Comparison of ENCODE assay signal across 12 cellular contexts in genomic region chr2:240925576-240926515, GRCh38. TPM values are rescaled to one million over a fixed set of nuclear protein-coding genes. Genes with fewer than 3 reads are reported as not detected.
A peak's percentile ranks its signal among the peaks of the same experiment; 100 is the strongest.
DNase-seq lines count a peak whose midpoint lies in the region; ATAC-seq, FAIRE-seq and TF ChIP-seq lines count a peak whose summit lies in the region.
"Had no signal": no experiment of that assay in that cellular context is flagged by ENCODE, and none has a peak within 500 bp of the region (broad histone marks: within the 10 kb centered on the region; RNA-seq: fewer than 3 reads in every experiment).

No MANE protein-coding gene starts in this region.

- POLR2A ChIA-PET in activated CD4-positive, alpha-beta memory T cell treated with anti-CD3 and anti-CD28 coated beads for 36 hours (lab: Charles Lee), result no interaction called here

- H3K27me3 ChIP-seq in GM23338 (ENCODE audit: insufficient read depth), result no peaks in the 10 kb centered on the region
- no peaks in the 10 kb centered on the region for H3K27me3 ChIP-seq in sigmoid colon

- intact Hi-C loops in activated CD4-positive, alpha-beta memory T cell treated with anti-CD3 and anti-CD28 coated beads for 36 hours (cut with micrococcal nuclease), result no loop called here
- intact Hi-C loops in sigmoid colon (cut with DNase I), result no loop called here

- no peak for FAIRE-seq in GM19239 (lab: Jason Lieb, UNC)
- FAIRE-seq in HTR-8/SVneo (lab: Jason Lieb, UNC), result no peak

- TF ChIP-seq EP300 in sigmoid colon (IDR thresholded peaks at IDR 0.05), result no peak

- no peaks in the 10 kb centered on the region for H3F3A ChIP-seq in GM23338 (replicated peaks; ENCODE audit: low read depth)

- H3K27ac Mint-ChIP-seq in GM23338, result no peak overlapping the region
- no peak overlapping the region for H3K27ac Mint-ChIP-seq in activated CD4-positive, alpha-beta memory T cell treated with anti-CD3 and anti-CD28 coated beads for 36 hours
- H3K27ac Mint-ChIP-seq: memory B cell had no signal

- ATAC-seq in GM23338, result peak; percentile 45
- ATAC-seq: PC-3 had no signal

- H4K20me1 ChIP-seq in GM23338 (replicated peaks; ENCODE audit: insufficient read depth), result no peaks in the 10 kb centered on the region

- no peak overlapping the region for H3K4me3 Mint-ChIP-seq in GM23338
- no peak overlapping the region for H3K4me3 Mint-ChIP-seq in activated CD4-positive, alpha-beta memory T cell treated with anti-CD3 and anti-CD28 coated beads for 36 hours
- H3K4me3 Mint-ChIP-seq: memory B cell had no signal

- no peak for DNase-seq in GM23338 (ENCODE audit: low spot score)
- peak; percentile 7 for DNase-seq in activated CD4-positive, alpha-beta memory T cell treated with anti-CD3 and anti-CD28 coated beads for 36 hours
- peak; percentile 33 for DNase-seq in iPS-NIHi11 (ENCODE audit: low spot score)
- peak; percentile 61 for DNase-seq in sigmoid colon
- DNase-seq in GM19239 (ENCODE audit: insufficient read length, low spot score), result no peak
- DNase-seq in HTR-8/SVneo (ENCODE audit: insufficient read length, low spot score), result no peak
- DNase-seq in cerebellar nuclear complex (lab: John Stamatoyannopoulos, UW), result no peak
- DNase-seq in NCI-H1436 (lab: John Stamatoyannopoulos, UW), result no peak
- DNase-seq: dermis blood vessel endothelial cell, NCI-H2029, PC-3 had no signal

- H3K9me3 ChIP-seq in sigmoid colon, result no peaks in the 10 kb centered on the region

- no peak for TF ChIP-seq CTCF in GM23338 (conservative IDR thresholded peaks at IDR 0.05; ENCODE audit: low read depth in 2 of 2)
- no peak for TF ChIP-seq CTCF in sigmoid colon (IDR thresholded peaks at IDR 0.05)

- no peaks in the 10 kb centered on the region for H3K36me3 Mint-ChIP-seq in GM23338 (ENCODE audit: low read depth)
- no peaks in the 10 kb centered on the region for H3K36me3 Mint-ChIP-seq in activated CD4-positive, alpha-beta memory T cell treated with anti-CD3 and anti-CD28 coated beads for 36 hours
- H3K36me3 Mint-ChIP-seq: memory B cell had no signal

- H3K4me3 ChIP-seq in GM23338, result no peak overlapping the region
- no peak overlapping the region for H3K4me3 ChIP-seq in sigmoid colon

- peaks cover 9% of the 10 kb centered on the region for H3K27me3 Mint-ChIP-seq in GM23338 (ENCODE audit: insufficient read depth, low read depth, poor library complexity)
- H3K27me3 Mint-ChIP-seq in activated CD4-positive, alpha-beta memory T cell treated with anti-CD3 and anti-CD28 coated beads for 36 hours, result peaks cover 11% of the 10 kb centered on the region

- H3K4me1 ChIP-seq in GM23338 (ENCODE audit: insufficient read depth), result no peaks in the 10 kb centered on the region
- H3K4me1 ChIP-seq in sigmoid colon, result peaks cover 0 to 5% (median 0%) of the 10 kb centered on the region in 4 donors

- H3K36me3 ChIP-seq in GM23338 (ENCODE audit: insufficient read depth) (no peaks in the 10 kb centered on the region), sigmoid colon (no peaks in the 10 kb centered on the region)

- TF ChIP-seq POLR2A in sigmoid colon (IDR thresholded peaks at IDR 0.05), result no peak

- no peaks in the 10 kb centered on the region; the same call in 2 of the 3 replicates for H3K9me3 Mint-ChIP-seq in GM23338
- H3K9me3 Mint-ChIP-seq in activated CD4-positive, alpha-beta memory T cell treated with anti-CD3 and anti-CD28 coated beads for 36 hours, result no peaks in the 10 kb centered on the region
- H3K9me3 Mint-ChIP-seq: memory B cell had no signal

- H3K9me2 ChIP-seq in GM23338 (ENCODE audit: insufficient read depth), result no peaks in the 10 kb centered on the region

- H3K4me1 Mint-ChIP-seq in GM23338, result 0 out of 3 replicates have a peak, but pooled peaks cover 2% of the 10 kb centered on the region
- H3K4me1 Mint-ChIP-seq in activated CD4-positive, alpha-beta memory T cell treated with anti-CD3 and anti-CD28 coated beads for 36 hours (ENCODE audit: low read depth), result no peaks in the 10 kb centered on the region
- H3K4me1 Mint-ChIP-seq: memory B cell had no signal

- H3K4me2 ChIP-seq in GM23338, result no peak overlapping the region

- H3K79me2 ChIP-seq in GM23338 (replicated peaks; ENCODE audit: insufficient read depth), result no peaks in the 10 kb centered on the region

- H3K27ac ChIP-seq in GM23338 (ENCODE audit: low read depth) (no peak overlapping the region), sigmoid colon (no peak overlapping the region)

- WGBS in sigmoid colon, 2 donors, result 63 to 88% methylated on average over 29 of the region's 29 CpGs

- CTCF ChIA-PET in activated CD4-positive, alpha-beta memory T cell treated with anti-CD3 and anti-CD28 coated beads for 36 hours (lab: Charles Lee), result interaction anchor here (1.1 to 1.5 kb wide), 2 partner anchors 11 to 75 kb away, joined by 5 to 6 read pairs; no protein-coding TSS in a partner anchor

- no peak overlapping the region for H2AFZ ChIP-seq in GM23338

TF ChIP-seq in GM23338, 12 proteins besides CTCF, POLR2A, EP300 and RAD21:
- TF ChIP-seq ZNF331 (CRISPR knock-in tag; IDR thresholded peaks at IDR 0.05; ENCODE audit: low read depth), result no peak
- no peak for TF ChIP-seq ZNF114 (CRISPR knock-in tag; IDR thresholded peaks at IDR 0.05)
- no peak for TF ChIP-seq ZNF462 (CRISPR knock-in tag; IDR thresholded peaks at IDR 0.05)

RNA-seq across cellular contexts. Expression of gene CROCC2, which starts 19.7 kb away (rescaled TPM):
- total RNA-seq in GM23338 (2014; rRNA removed; shearing (Covaris generic)), result not detected in 2 replicates
- polyA plus RNA-seq in GM23338 (2016; fragmentation: Nextera tagmentation; extraction: Ambion mirVana) (not detected in 2 replicates), sigmoid colon (under 1 TPM in 2 of 3 donors, not detected in 1; under 0.01 to 0.09 TPM)
- not detected for total RNA-seq in activated CD4-positive, alpha-beta memory T cell treated with anti-CD3 and anti-CD28 coated beads for 36 hours
- total RNA-seq in sigmoid colon, result not detected
- total RNA-seq: dermis blood vessel endothelial cell, PC-3 had no signal

RNA-seq across cellular contexts. Expression of gene MAB21L4, which starts 29.9 kb away (rescaled TPM):
- total RNA-seq in GM23338 (2014; rRNA removed; shearing (Covaris generic)), result not detected in 2 replicates
- polyA plus RNA-seq in GM23338 (2016; fragmentation: Nextera tagmentation; extraction: Ambion mirVana) (0.10 TPM in 1 of 2 replicates, not detected in the other), sigmoid colon (10 to 100 TPM in 1 of 3 donors, 1 to 10 TPM in 2; 1.2 to 17.6 (median 1.7) TPM)
- total RNA-seq in activated CD4-positive, alpha-beta memory T cell treated with anti-CD3 and anti-CD28 coated beads for 36 hours, result not detected
- total RNA-seq in sigmoid colon, result not detected
- total RNA-seq: dermis blood vessel endothelial cell had no signal

RNA-seq across cellular contexts. Expression of gene AGXT, which starts 57.2 kb away (rescaled TPM):
- not detected in 2 replicates for total RNA-seq in GM23338 (2014; rRNA removed; shearing (Covaris generic))
- not detected in 2 replicates for polyA plus RNA-seq in GM23338 (2016; fragmentation: Nextera tagmentation; extraction: Ambion mirVana)
- not detected for total RNA-seq in activated CD4-positive, alpha-beta memory T cell treated with anti-CD3 and anti-CD28 coated beads for 36 hours
- total RNA-seq in sigmoid colon, result not detected
- 1 to 10 TPM in 2 of 3 donors, under 1 TPM in 1; 0.60 to 2.4 (median 1.6) TPM for polyA plus RNA-seq in sigmoid colon
- total RNA-seq: dermis blood vessel endothelial cell, PC-3 had no signal

Comparison
In these comparisons a context has a peak if more than half of its experiments do, and no peak if none do; other contexts are left out.
1. DNase-seq: peak in activated CD4-positive, alpha-beta memory T cell treated with anti-CD3 and anti-CD28 coated beads for 36 hours (single experiment), iPS-NIHi11 (single experiment) and sigmoid colon (single experiment); none in GM23338 (single experiment), GM19239 (single experiment), HTR-8/SVneo (single experiment), cerebellar nuclear complex (0 of 2) and NCI-H1436 (single experiment).